ENCODE assay signal across 18 cellular contexts in genomic region chr9:131198316-131198715, GRCh38.
"Had no signal": no experiment of that assay in that cellular context is flagged by ENCODE, and none has a peak within 500 bp of the region (broad histone marks: within the 10 kb centered on the region; RNA-seq: fewer than 3 reads in every experiment).

No MANE protein-coding gene starts in this region.

- H3K4me3 Mint-ChIP-seq: naive thymus-derived CD8-positive, alpha-beta T cell had no signal

- H3K4me3 ChIP-seq: coronary artery, dorsolateral prefrontal cortex, sigmoid colon, tibial artery, upper lobe of left lung, vagina had no signal

- H3K9me3 ChIP-seq: sigmoid colon, tibial artery, upper lobe of left lung, vagina had no signal

- H3K9me3 Mint-ChIP-seq: naive thymus-derived CD8-positive, alpha-beta T cell had no signal

- H3K27me3 ChIP-seq: dorsolateral prefrontal cortex, sigmoid colon, tibial artery, upper lobe of left lung, vagina had no signal

- ATAC-seq: naive thymus-derived CD8-positive, alpha-beta T cell; stimulated activated naive CD8-positive, alpha-beta T cell treated with anti-CD3 and anti-CD28 coated beads, Interleukin-15, Interleukin-2, amounts not matched to agents 100 U/mL and 50 U/mL, for 24 hours had no signal

- H3K4me1 ChIP-seq: sigmoid colon, tibial artery, upper lobe of left lung, vagina had no signal

- H3K27me3 Mint-ChIP-seq: naive thymus-derived CD8-positive, alpha-beta T cell had no signal

- H3K27ac ChIP-seq: coronary artery, dorsolateral prefrontal cortex, sigmoid colon, tibial artery, upper lobe of left lung, vagina had no signal

- DNase-seq: dorsolateral prefrontal cortex; effector CD8-positive, alpha-beta T cell; foreskin melanocyte; head of caudate nucleus; hippocampal formation; kidney glomerular epithelial cell; mammary epithelial cell; naive thymus-derived CD8-positive, alpha-beta T cell; posterior cingulate gyrus; sigmoid colon; small intestine; stimulated activated CD4-positive, alpha-beta T cell treated with anti-CD3 and anti-CD28 coated beads, Interleukin-12 subunit alpha, Interleukin-12 subunit beta, amount 100 ng/mL, for 4 hours; stimulated activated CD4-positive, alpha-beta T cell treated with anti-CD3 and anti-CD28 coated beads, Interleukin-2, amount 100 ng/mL, for 48 hours; stimulated activated naive CD8-positive, alpha-beta T cell treated with anti-CD3 and anti-CD28 coated beads, Interleukin-15, Interleukin-2, amounts not matched to agents 100 U/mL and 50 U/mL, for 24 hours; tibial artery had no signal
